Comparison of ENCODE assay signal across 8 cellular contexts in the genomic region with DNA sequence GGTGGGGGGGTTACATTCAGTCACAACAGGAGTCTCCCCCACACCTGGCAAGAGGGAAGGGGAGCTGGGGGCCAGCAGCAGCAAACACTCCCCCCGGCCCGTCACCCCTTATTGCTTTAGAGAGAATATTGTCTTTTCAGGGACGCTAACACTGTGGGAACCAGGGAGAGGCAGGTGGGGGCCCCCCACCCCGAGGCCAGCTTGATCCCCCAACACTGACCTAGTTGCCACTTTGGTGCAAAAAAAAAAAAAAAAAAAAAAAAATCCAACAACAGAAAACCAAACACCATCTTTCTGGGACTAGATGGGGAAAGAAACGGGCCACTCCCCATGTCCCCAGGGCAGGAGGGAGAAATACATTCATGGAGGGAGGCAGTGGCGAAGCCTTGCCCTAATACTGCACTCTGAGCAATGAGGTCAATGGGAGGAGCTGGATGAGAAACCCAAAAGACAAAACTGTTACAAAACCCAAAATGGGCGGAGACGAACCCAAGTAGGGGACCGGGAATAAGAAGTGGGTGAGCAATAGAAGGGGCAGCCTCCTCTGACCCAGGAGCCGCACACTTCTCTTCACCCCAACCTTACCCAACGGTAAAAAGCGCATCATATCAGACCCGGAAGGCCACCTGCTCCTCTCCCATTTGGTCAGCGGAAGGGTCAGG. TPM values are rescaled to one million over a fixed set of nuclear protein-coding genes. Genes with fewer than 3 reads are reported as not detected.
A peak's percentile ranks its signal among the peaks of the same experiment; 100 is the strongest.
DNase-seq lines count a peak whose midpoint lies in the region; ATAC-seq, FAIRE-seq and TF ChIP-seq lines count a peak whose summit lies in the region.

No MANE protein-coding gene starts in this region.

- 71 to 74% methylated on average over 14 of the region's 14 CpGs for WGBS in aorta, 2 donors

- no peak for TF ChIP-seq CTCF in astrocyte (IDR thresholded peaks at IDR 0.05; ENCODE audit: insufficient read depth, low read depth, low read length)

- peak; percentile 45 for ATAC-seq in aorta (ENCODE audit: low FRiP score)
- no peak for ATAC-seq in HG02970 (IDR thresholded peaks at IDR 0.05; ENCODE audit: low FRiP score, unreplicated experiment)
- ATAC-seq in GM21381 (IDR thresholded peaks at IDR 0.05; ENCODE audit: unreplicated experiment), result no peak
- ATAC-seq in HG03565 (IDR thresholded peaks at IDR 0.05; ENCODE audit: unreplicated experiment), result no peak

- no peak overlapping the region for H3K4me2 ChIP-seq in astrocyte (ENCODE audit: low read length)

- peaks cover 4% of the 10 kb centered on the region for H3K4me1 Mint-ChIP-seq in astrocyte (ENCODE audit: low read depth, unreplicated experiment)

- no peak for FAIRE-seq in astrocyte (lab: Jason Lieb, UNC)

- H3K27ac Mint-ChIP-seq in astrocyte (ENCODE audit: unreplicated experiment), result no peak overlapping the region

- H3K4me1 ChIP-seq in astrocyte (ENCODE audit: insufficient read depth, low read length) (peaks cover 12% of the 10 kb centered on the region), aorta (ENCODE audit: control insufficient read depth in 1 of 2, insufficient read depth in 2 of 2, low read length in 2 of 2) (no peaks in the 10 kb centered on the region)

- peaks cover 9% of the 10 kb centered on the region for H3K36me3 Mint-ChIP-seq in astrocyte (ENCODE audit: low read depth, unreplicated experiment)

- H3K9me3 Mint-ChIP-seq in astrocyte (ENCODE audit: unreplicated experiment), result no peaks in the 10 kb centered on the region

- H2AFZ ChIP-seq in astrocyte (ENCODE audit: low read depth, low read length), result no peak overlapping the region

- H3K9me3 ChIP-seq in astrocyte (ENCODE audit: insufficient read depth, low read depth, low read length), result no peaks in the 10 kb centered on the region
- no peaks in the 10 kb centered on the region for H3K9me3 ChIP-seq in aorta (ENCODE audit: control insufficient read depth, low read length)

- peaks cover 59% of the 10 kb centered on the region for H4K20me1 ChIP-seq in astrocyte (ENCODE audit: insufficient read depth, low read length)

- H3K4me3 Mint-ChIP-seq in astrocyte (ENCODE audit: unreplicated experiment), result peak overlapping the region; percentile 10

- no peak overlapping the region for H3K9ac ChIP-seq in astrocyte (ENCODE audit: low read length)

- no peak overlapping the region for H3K4me3 ChIP-seq in astrocyte (ENCODE audit: insufficient read depth, low read depth, low read length)
- H3K4me3 ChIP-seq in aorta (ENCODE audit: low read length in 2 of 2), result no peak overlapping the region

- peaks cover 2% of the 10 kb centered on the region for H3K36me3 ChIP-seq in astrocyte (ENCODE audit: insufficient read depth, low read length)
- peaks cover 0 to 11% of the 10 kb centered on the region in 2 donors for H3K36me3 ChIP-seq in aorta (ENCODE audit: control insufficient read depth in 1 of 2, insufficient read depth in 2 of 2, low read length in 1 of 2)

- H3K27ac ChIP-seq in astrocyte (ENCODE audit: low read depth, low read length), result no peak overlapping the region
- no peak overlapping the region for H3K27ac ChIP-seq in aorta (ENCODE audit: low read depth in 1 of 2, low read length in 2 of 2)

- peak; percentile 5 for DNase-seq in stimulated activated CD4-positive, alpha-beta T cell treated with anti-CD3 and anti-CD28 coated beads, Interleukin-15, amount 100 ng/mL, for 24 hours
- DNase-seq in stimulated activated CD4-positive, alpha-beta T cell treated with anti-CD3 and anti-CD28 coated beads, Interleukin-1b, Interleukin-23, amount 100 ng/mL, for 48 hours, result no peak
- DNase-seq in astrocyte (ENCODE audit: low read depth), result no peak
- peak; percentile 13 for DNase-seq in medulla oblongata (ENCODE audit: extremely low spot score)
- DNase-seq in aorta, result no peak

- no peaks in the 10 kb centered on the region for H3K27me3 ChIP-seq in astrocyte (ENCODE audit: insufficient read depth, low read length)
- H3K27me3 ChIP-seq in aorta (ENCODE audit: control insufficient read depth in 1 of 2, insufficient read depth in 2 of 2, low read length in 1 of 2), result no peaks in the 10 kb centered on the region

- intact Hi-C loops in aorta (cut with DNase I), result loop anchor here in 1 of 2 donors (5.0 kb wide), 1 partner anchor 93 kb away; a partner anchor contains a TSS

- peaks cover 33% of the 10 kb centered on the region for H3K79me2 ChIP-seq in astrocyte (ENCODE audit: insufficient read depth, low read length)

- no peaks in the 10 kb centered on the region for H3K27me3 Mint-ChIP-seq in astrocyte (ENCODE audit: low read depth, unreplicated experiment)

RNA-seq across cellular contexts. Expression of a gene that starts 6.5 kb away (rescaled TPM):
- total RNA-seq in astrocyte, result 270 and 274 TPM in 2 replicates
- total RNA-seq in aorta, result 100 to 1,000 TPM; 185 to 204 TPM
- 100 to 1,000 TPM; 107 to 227 TPM for polyA plus RNA-seq in aorta

RNA-seq across cellular contexts. Expression of a gene that starts 14.0 kb away (rescaled TPM):
- total RNA-seq in astrocyte, result 21.3 and 23.2 TPM in 2 replicates
- total RNA-seq in aorta, result 10 to 100 TPM; 36.0 to 48.1 TPM
- polyA plus RNA-seq in aorta, result 10 to 100 TPM in 1 of 2 donors, 1 to 10 TPM in 1; 6.6 to 51.6 TPM

RNA-seq across cellular contexts. Expression of a gene that starts 23.8 kb away (rescaled TPM):
- not detected in 2 replicates for total RNA-seq in astrocyte
- total RNA-seq in aorta, result not detected
- polyA plus RNA-seq in aorta, result not detected

RNA-seq across cellular contexts. Expression of a gene that starts 25.9 kb away (rescaled TPM):
- total RNA-seq in astrocyte (39.1 and 40.6 TPM in 2 replicates), aorta (10 to 100 TPM; 16.4 to 17.9 TPM)
- polyA plus RNA-seq in aorta, result 10 to 100 TPM; 29.6 to 31.8 TPM

RNA-seq across cellular contexts. Expression of a gene that starts 38.7 kb away (rescaled TPM):
- total RNA-seq in astrocyte (0.26 and 0.50 TPM in 2 replicates), aorta (1 to 10 TPM in 1 of 2 donors, under 1 TPM in 1; 0.45 to 2.1 TPM)
- polyA plus RNA-seq in aorta, result not detected

Comparison
In these comparisons a context has a peak if more than half of its experiments do, and no peak if none do; other contexts are left out.
1. DNase-seq: peak in stimulated activated CD4-positive, alpha-beta T cell treated with anti-CD3 and anti-CD28 coated beads, Interleukin-15, amount 100 ng/mL, for 24 hours (single experiment) and medulla oblongata (single experiment); none in stimulated activated CD4-positive, alpha-beta T cell treated with anti-CD3 and anti-CD28 coated beads, Interleukin-1b, Interleukin-23, amount 100 ng/mL, for 48 hours (single experiment), astrocyte (single experiment) and aorta (0 of 2).